In the genomic region with DNA sequence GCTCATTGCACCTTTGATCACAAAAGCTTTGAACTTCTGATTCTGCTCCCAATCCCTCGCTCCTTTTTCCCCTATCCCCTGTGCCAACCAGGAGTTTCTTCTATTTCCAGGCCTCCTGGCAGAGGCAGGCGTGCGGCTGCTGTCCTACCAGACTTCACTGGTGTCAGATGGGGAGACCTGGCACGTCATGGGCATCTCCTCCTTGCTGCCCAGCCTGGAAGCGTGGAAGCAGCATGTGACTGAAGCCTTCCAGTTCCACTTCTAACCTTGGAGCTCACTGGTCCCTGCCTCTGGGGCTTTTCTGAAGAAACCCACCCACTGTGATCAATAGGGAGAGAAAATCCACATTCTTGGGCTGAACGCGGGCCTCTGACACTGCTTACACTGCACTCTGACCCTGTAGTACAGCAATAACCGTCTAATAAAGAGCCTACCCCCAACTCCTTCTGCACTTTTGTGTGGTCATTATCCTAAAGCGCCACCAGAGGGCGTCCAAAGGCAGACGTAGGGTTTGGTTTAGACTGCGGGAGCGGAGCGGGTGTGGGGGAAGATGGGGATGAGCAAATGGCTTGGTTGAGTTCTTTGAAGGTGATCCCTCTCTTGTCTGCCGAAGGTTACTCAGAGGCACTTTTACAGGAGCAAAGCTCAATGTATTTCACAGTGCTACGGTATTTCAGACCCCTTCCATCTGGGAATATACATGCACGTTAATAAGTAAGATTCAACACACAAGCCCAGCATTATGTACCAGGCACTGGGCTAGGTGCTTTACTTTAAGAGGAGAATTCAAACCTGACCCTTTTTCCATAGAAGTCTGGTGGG, we compare ENCODE assay signal across 1 cellular context.
A peak's percentile ranks its signal among the peaks of the same experiment; 100 is the strongest.
TF ChIP-seq lines count a peak whose summit lies in the region.

No MANE protein-coding gene starts in this region.

TF ChIP-seq in HepG2, 621 proteins besides CTCF, POLR2A, EP300 and RAD21 (continued from another document and continues in another):
- TF ChIP-seq, protein P1, sequence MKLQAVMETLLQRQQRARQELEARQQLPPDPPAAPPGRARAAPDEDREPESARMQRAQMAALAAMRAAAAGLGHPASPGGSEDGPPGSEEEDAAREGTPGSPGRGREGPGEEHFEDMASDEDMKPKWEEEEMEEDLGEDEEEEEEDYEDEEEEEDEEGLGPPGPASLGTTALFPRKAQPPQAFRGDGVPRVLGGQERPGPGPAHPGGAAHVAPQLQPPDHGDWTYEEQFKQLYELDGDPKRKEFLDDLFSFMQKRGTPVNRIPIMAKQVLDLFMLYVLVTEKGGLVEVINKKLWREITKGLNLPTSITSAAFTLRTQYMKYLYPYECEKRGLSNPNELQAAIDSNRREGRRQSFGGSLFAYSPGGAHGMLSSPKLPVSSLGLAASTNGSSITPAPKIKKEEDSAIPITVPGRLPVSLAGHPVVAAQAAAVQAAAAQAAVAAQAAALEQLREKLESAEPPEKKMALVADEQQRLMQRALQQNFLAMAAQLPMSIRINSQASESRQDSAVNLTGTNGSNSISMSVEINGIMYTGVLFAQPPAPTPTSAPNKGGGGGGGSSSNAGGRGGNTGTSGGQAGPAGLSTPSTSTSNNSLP (IDR thresholded peaks at IDR 0.05; ENCODE audit: low read depth, low read length) = 0 out of 2 replicates have a peak, but pooled peaks have one; percentile 23
- TF ChIP-seq, protein P2, sequence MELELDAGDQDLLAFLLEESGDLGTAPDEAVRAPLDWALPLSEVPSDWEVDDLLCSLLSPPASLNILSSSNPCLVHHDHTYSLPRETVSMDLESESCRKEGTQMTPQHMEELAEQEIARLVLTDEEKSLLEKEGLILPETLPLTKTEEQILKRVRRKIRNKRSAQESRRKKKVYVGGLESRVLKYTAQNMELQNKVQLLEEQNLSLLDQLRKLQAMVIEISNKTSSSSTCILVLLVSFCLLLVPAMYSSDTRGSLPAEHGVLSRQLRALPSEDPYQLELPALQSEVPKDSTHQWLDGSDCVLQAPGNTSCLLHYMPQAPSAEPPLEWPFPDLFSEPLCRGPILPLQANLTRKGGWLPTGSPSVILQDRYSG (CRISPR knock-in tag; IDR thresholded peaks at IDR 0.05) = no peak
- TF ChIP-seq, protein P3, sequence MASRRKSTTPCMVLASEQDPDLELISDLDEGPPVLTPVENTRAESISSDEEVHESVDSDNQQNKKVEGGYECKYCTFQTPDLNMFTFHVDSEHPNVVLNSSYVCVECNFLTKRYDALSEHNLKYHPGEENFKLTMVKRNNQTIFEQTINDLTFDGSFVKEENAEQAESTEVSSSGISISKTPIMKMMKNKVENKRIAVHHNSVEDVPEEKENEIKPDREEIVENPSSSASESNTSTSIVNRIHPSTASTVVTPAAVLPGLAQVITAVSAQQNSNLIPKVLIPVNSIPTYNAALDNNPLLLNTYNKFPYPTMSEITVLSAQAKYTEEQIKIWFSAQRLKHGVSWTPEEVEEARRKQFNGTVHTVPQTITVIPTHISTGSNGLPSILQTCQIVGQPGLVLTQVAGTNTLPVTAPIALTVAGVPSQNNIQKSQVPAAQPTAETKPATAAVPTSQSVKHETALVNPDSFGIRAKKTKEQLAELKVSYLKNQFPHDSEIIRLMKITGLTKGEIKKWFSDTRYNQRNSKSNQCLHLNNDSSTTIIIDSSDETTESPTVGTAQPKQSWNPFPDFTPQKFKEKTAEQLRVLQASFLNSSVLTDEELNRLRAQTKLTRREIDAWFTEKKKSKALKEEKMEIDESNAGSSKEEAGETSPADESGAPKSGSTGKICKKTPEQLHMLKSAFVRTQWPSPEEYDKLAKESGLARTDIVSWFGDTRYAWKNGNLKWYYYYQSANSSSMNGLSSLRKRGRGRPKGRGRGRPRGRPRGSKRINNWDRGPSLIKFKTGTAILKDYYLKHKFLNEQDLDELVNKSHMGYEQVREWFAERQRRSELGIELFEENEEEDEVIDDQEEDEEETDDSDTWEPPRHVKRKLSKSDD (CRISPR knock-in tag; IDR thresholded peaks at IDR 0.05; ENCODE audit: low read depth) = no peak
- TF ChIP-seq SUZ12 (IDR thresholded peaks at IDR 0.05; ENCODE audit: low read depth, low read length) = no peak
- no peak for TF ChIP-seq CREM (IDR thresholded peaks at IDR 0.05)
- TF ChIP-seq CREM (CRISPR knock-in tag; IDR thresholded peaks at IDR 0.05) = no peak
- no peak for TF ChIP-seq NR2F6 (IDR thresholded peaks at IDR 0.05)
- no peak for TF ChIP-seq NR2F6 (CRISPR knock-in tag; IDR thresholded peaks at IDR 0.05)
- TF ChIP-seq SP2 (CRISPR knock-in tag; IDR thresholded peaks at IDR 0.05) = no peak
- TF ChIP-seq KDM1A (CRISPR knock-in tag; IDR thresholded peaks at IDR 0.05) = no peak
- TF ChIP-seq, protein P4, sequence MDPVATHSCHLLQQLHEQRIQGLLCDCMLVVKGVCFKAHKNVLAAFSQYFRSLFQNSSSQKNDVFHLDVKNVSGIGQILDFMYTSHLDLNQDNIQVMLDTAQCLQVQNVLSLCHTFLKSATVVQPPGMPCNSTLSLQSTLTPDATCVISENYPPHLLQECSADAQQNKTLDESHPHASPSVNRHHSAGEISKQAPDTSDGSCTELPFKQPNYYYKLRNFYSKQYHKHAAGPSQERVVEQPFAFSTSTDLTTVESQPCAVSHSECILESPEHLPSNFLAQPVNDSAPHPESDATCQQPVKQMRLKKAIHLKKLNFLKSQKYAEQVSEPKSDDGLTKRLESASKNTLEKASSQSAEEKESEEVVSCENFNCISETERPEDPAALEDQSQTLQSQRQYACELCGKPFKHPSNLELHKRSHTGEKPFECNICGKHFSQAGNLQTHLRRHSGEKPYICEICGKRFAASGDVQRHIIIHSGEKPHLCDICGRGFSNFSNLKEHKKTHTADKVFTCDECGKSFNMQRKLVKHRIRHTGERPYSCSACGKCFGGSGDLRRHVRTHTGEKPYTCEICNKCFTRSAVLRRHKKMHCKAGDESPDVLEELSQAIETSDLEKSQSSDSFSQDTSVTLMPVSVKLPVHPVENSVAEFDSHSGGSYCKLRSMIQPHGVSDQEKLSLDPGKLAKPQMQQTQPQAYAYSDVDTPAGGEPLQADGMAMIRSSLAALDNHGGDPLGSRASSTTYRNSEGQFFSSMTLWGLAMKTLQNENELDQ (CRISPR knock-in tag; IDR thresholded peaks at IDR 0.05; ENCODE audit: borderline replicate concordance) = no peak
- TF ChIP-seq ZSCAN21 (CRISPR knock-in tag; IDR thresholded peaks at IDR 0.05; ENCODE audit: borderline replicate concordance) = no peak
- TF ChIP-seq, protein P5, sequence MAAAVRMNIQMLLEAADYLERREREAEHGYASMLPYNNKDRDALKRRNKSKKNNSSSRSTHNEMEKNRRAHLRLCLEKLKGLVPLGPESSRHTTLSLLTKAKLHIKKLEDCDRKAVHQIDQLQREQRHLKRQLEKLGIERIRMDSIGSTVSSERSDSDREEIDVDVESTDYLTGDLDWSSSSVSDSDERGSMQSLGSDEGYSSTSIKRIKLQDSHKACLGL (CRISPR knock-in tag; IDR thresholded peaks at IDR 0.05) = no peak
- TF ChIP-seq NAIF1 (CRISPR knock-in tag; IDR thresholded peaks at IDR 0.05; ENCODE audit: borderline replicate concordance) = no peak
- no peak for TF ChIP-seq GATA4 (IDR thresholded peaks at IDR 0.05; ENCODE audit: borderline replicate concordance, low read depth)
- TF ChIP-seq ARID2 (CRISPR knock-in tag; IDR thresholded peaks at IDR 0.05; ENCODE audit: borderline replicate concordance) = no peak
- no peak for TF ChIP-seq ZNF75D (CRISPR knock-in tag; IDR thresholded peaks at IDR 0.05; ENCODE audit: borderline replicate concordance)
- TF ChIP-seq, protein P6, sequence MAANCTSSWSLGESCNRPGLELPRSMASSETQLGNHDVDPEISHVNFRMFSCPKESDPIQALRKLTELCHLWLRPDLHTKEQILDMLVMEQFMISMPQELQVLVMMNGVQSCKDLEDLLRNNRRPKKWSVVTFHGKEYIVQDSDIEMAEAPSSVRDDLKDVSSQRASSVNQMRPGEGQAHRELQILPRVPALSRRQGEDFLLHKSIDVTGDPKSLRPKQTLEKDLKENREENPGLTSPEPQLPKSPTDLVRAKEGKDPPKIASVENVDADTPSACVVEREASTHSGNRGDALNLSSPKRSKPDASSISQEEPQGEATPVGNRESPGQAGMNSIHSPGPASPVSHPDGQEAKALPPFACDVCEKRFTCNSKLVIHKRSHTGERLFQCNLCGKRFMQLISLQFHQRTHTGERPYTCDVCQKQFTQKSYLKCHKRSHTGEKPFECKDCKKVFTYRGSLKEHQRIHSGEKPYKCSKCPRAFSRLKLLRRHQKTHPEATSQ (CRISPR knock-in tag; IDR thresholded peaks at IDR 0.05; ENCODE audit: borderline replicate concordance) = no peak
- no peak; the same call in 1 of the 2 replicates for TF ChIP-seq POGZ (CRISPR knock-in tag; IDR thresholded peaks at IDR 0.05)
- TF ChIP-seq ZNF782 (CRISPR knock-in tag; IDR thresholded peaks at IDR 0.05; ENCODE audit: borderline replicate concordance) = no peak
- TF ChIP-seq FLYWCH1 (CRISPR knock-in tag; IDR thresholded peaks at IDR 0.05) = no peak
- no peak for TF ChIP-seq ELF3 (CRISPR knock-in tag; IDR thresholded peaks at IDR 0.05)
- TF ChIP-seq, protein P7, sequence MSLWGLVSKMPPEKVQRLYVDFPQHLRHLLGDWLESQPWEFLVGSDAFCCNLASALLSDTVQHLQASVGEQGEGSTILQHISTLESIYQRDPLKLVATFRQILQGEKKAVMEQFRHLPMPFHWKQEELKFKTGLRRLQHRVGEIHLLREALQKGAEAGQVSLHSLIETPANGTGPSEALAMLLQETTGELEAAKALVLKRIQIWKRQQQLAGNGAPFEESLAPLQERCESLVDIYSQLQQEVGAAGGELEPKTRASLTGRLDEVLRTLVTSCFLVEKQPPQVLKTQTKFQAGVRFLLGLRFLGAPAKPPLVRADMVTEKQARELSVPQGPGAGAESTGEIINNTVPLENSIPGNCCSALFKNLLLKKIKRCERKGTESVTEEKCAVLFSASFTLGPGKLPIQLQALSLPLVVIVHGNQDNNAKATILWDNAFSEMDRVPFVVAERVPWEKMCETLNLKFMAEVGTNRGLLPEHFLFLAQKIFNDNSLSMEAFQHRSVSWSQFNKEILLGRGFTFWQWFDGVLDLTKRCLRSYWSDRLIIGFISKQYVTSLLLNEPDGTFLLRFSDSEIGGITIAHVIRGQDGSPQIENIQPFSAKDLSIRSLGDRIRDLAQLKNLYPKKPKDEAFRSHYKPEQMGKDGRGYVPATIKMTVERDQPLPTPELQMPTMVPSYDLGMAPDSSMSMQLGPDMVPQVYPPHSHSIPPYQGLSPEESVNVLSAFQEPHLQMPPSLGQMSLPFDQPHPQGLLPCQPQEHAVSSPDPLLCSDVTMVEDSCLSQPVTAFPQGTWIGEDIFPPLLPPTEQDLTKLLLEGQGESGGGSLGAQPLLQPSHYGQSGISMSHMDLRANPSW (CRISPR knock-in tag; IDR thresholded peaks at IDR 0.05; ENCODE audit: borderline replicate concordance) = 0 out of 2 replicates have a peak, but pooled peaks have one; percentile 47
- no peak for TF ChIP-seq SOX6 (IDR thresholded peaks at IDR 0.05)
- TF ChIP-seq SOX6 (CRISPR knock-in tag; IDR thresholded peaks at IDR 0.05) = peak; percentile 52
- TF ChIP-seq ZNF350 (CRISPR knock-in tag; IDR thresholded peaks at IDR 0.05; ENCODE audit: borderline replicate concordance, low read depth) = peak; percentile 37; the same call in 1 of the 2 replicates
- no peak for TF ChIP-seq CREB1 (IDR thresholded peaks at IDR 0.05)
- no peak for TF ChIP-seq CREB1 (CRISPR knock-in tag; IDR thresholded peaks at IDR 0.05)
- TF ChIP-seq DR1 (CRISPR knock-in tag; IDR thresholded peaks at IDR 0.05) = no peak
- TF ChIP-seq ZBTB1 (CRISPR knock-in tag; IDR thresholded peaks at IDR 0.05; ENCODE audit: borderline replicate concordance) = no peak
- no peak for TF ChIP-seq PHF8 (CRISPR knock-in tag; IDR thresholded peaks at IDR 0.05)
- no peak for TF ChIP-seq ZFP36L2 (CRISPR knock-in tag; IDR thresholded peaks at IDR 0.05)
- TF ChIP-seq, protein P8, sequence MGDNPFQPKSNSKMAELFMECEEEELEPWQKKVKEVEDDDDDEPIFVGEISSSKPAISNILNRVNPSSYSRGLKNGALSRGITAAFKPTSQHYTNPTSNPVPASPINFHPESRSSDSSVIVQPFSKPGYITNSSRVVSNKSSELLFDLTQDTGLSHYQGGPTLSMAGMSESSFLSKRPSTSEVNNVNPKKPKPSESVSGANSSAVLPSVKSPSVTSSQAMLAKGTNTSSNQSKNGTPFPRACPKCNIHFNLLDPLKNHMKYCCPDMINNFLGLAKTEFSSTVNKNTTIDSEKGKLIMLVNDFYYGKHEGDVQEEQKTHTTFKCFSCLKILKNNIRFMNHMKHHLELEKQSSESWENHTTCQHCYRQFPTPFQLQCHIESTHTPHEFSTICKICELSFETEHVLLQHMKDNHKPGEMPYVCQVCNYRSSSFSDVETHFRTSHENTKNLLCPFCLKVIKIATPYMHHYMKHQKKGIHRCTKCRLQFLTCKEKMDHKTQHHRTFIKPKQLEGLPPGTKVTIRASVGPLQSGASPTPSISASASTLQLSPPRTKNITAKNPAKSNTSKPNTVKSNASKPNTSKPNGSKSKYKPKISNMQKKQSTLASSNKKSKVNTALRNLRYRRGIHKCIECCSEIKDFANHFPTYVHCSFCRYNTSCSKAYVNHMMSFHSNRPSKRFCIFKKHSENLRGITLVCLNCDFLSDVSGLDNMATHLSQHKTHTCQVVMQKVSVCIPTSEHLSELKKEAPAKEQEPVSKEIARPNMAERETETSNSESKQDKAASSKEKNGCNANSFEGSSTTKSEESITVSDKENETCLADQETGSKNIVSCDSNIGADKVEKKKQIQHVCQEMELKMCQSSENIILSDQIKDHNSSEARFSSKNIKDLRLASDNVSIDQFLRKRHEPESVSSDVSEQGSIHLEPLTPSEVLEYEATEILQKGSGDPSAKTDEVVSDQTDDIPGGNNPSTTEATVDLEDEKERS (CRISPR knock-in tag; IDR thresholded peaks at IDR 0.05) = no peak
- TF ChIP-seq ZNF547 (CRISPR knock-in tag; IDR thresholded peaks at IDR 0.05) = no peak
- TF ChIP-seq ZKSCAN5 (CRISPR knock-in tag; IDR thresholded peaks at IDR 0.05) = no peak
- TF ChIP-seq ZNF678 (CRISPR knock-in tag; IDR thresholded peaks at IDR 0.05) = no peak
- TF ChIP-seq FOSL2 (CRISPR knock-in tag; IDR thresholded peaks at IDR 0.05) = peak; percentile 29
- TF ChIP-seq, protein P9, sequence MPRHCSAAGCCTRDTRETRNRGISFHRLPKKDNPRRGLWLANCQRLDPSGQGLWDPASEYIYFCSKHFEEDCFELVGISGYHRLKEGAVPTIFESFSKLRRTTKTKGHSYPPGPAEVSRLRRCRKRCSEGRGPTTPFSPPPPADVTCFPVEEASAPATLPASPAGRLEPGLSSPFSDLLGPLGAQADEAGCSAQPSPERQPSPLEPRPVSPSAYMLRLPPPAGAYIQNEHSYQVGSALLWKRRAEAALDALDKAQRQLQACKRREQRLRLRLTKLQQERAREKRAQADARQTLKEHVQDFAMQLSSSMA (CRISPR knock-in tag; IDR thresholded peaks at IDR 0.05) = no peak
- TF ChIP-seq ZNF256 (CRISPR knock-in tag; conservative IDR thresholded peaks at IDR 0.05) = 0 out of 2 replicates have a peak, but pooled peaks have one; percentile 66
- TF ChIP-seq PAWR (CRISPR knock-in tag; IDR thresholded peaks at IDR 0.05; ENCODE audit: borderline replicate concordance) = no peak
- TF ChIP-seq, protein P10, sequence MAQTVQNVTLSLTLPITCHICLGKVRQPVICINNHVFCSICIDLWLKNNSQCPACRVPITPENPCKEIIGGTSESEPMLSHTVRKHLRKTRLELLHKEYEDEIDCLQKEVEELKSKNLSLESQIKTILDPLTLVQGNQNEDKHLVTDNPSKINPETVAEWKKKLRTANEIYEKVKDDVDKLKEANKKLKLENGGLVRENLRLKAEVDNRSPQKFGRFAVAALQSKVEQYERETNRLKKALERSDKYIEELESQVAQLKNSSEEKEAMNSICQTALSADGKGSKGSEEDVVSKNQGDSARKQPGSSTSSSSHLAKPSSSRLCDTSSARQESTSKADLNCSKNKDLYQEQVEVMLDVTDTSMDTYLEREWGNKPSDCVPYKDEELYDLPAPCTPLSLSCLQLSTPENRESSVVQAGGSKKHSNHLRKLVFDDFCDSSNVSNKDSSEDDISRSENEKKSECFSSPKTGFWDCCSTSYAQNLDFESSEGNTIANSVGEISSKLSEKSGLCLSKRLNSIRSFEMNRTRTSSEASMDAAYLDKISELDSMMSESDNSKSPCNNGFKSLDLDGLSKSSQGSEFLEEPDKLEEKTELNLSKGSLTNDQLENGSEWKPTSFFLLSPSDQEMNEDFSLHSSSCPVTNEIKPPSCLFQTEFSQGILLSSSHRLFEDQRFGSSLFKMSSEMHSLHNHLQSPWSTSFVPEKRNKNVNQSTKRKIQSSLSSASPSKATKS (CRISPR knock-in tag; IDR thresholded peaks at IDR 0.05) = no peak
- no peak for TF ChIP-seq KDM3A (CRISPR knock-in tag; IDR thresholded peaks at IDR 0.05; ENCODE audit: low read depth)
